6 cellular contexts compared by ENCODE assay signal in the genomic region with DNA sequence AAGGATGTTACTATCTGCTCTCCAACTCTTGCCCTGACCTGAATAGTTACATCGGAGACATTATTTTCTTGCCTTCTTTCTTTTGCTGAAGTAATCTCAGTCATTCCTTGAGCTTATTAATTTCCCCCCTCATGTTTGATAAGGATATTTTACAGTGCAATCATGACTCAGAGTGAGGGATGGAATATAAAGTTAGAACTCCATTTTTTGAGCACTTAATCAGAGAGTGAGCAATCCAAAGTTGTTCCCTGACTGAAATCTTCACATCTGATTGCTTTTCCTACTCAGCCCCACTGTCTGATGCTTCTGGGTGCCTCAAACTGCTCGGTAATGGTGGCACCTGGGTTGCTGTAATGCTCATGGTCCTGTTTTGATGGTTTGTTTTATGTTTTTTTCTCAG.
"Had no signal": no experiment of that assay in that cellular context is flagged by ENCODE, and none has a peak within 500 bp of the region (broad histone marks: within the 10 kb centered on the region; RNA-seq: fewer than 3 reads in every experiment).

No MANE protein-coding gene starts in this region.

- H3K36me3 Mint-ChIP-seq: IgD-negative memory B cell had no signal

- DNase-seq: IMR-90 had no signal

- H3K4me3 ChIP-seq: K562 had no signal

- ATAC-seq: HepG2, K562 had no signal

- H3K27ac ChIP-seq: HL-60 had no signal

- H3K27ac Mint-ChIP-seq: IgD-negative memory B cell had no signal

- H3K4me3 Mint-ChIP-seq: IgD-negative memory B cell had no signal

- FAIRE-seq: HepG2, HTR-8/SVneo, K562 had no signal
